Comparison of ENCODE assay signal across 27 cellular contexts in genomic region chr10:24542314-24543270, GRCh38.
"Had no signal": no experiment of that assay in that cellular context is flagged by ENCODE, and none has a peak within 500 bp of the region (broad histone marks: within the 10 kb centered on the region; RNA-seq: fewer than 3 reads in every experiment).

No MANE protein-coding gene starts in this region.

- H3K36me3 Mint-ChIP-seq: naive thymus-derived CD8-positive, alpha-beta T cell had no signal

- H3K27ac Mint-ChIP-seq: naive thymus-derived CD8-positive, alpha-beta T cell had no signal

- H3K4me1 ChIP-seq: foreskin keratinocyte, gastroesophageal sphincter, heart left ventricle, left lung, pancreas, tibial nerve, upper lobe of right lung, uterus had no signal

- H3K4me3 ChIP-seq: gastroesophageal sphincter, heart left ventricle, left lung, pancreas, smooth muscle cell, thoracic aorta, tibial nerve, upper lobe of right lung, uterus had no signal

- H3K4me2 ChIP-seq: smooth muscle cell had no signal

- H3K27ac ChIP-seq: epithelial cell of prostate, foreskin keratinocyte, gastroesophageal sphincter, heart left ventricle, left lung, pancreas, thoracic aorta, tibial nerve, upper lobe of right lung, uterus had no signal

- H3K4me3 Mint-ChIP-seq: naive thymus-derived CD8-positive, alpha-beta T cell; nephron progenitor cell had no signal

- H3K4me1 Mint-ChIP-seq: naive thymus-derived CD8-positive, alpha-beta T cell; nephron progenitor cell had no signal

- H3K27me3 ChIP-seq: foreskin keratinocyte, gastroesophageal sphincter, heart left ventricle, left lung, pancreas, tibial nerve, upper lobe of right lung, uterus had no signal

- H3K9me3 Mint-ChIP-seq: nephron progenitor cell had no signal

- DNase-seq: cerebellar nuclear complex; cortex of kidney; foreskin keratinocyte; heart left ventricle; hippocampal formation; left cardiac atrium; left lung; mesendoderm; naive thymus-derived CD8-positive, alpha-beta T cell; nephron progenitor cell; occipital lobe; pancreas; stimulated activated CD4-positive, alpha-beta T cell treated with anti-CD3 and anti-CD28 coated beads, Interleukin-12 subunit alpha, Interleukin-12 subunit beta, amount 100 ng/mL, for 4 hours; stimulated activated CD4-positive, alpha-beta T cell treated with anti-CD3 and anti-CD28 coated beads, Interleukin-1b, Interleukin-23, amount 100 ng/mL, for 48 hours; stimulated activated CD4-positive, alpha-beta T cell treated with anti-CD3 and anti-CD28 coated beads, Interleukin-4, amount 100 ng/mL, for 1 hour; stimulated activated CD8-positive, alpha-beta memory T cell treated with anti-CD3 and anti-CD28 coated beads, Interleukin-4, amount 100 ng/mL, for 48 hours; stimulated activated naive CD4-positive, alpha-beta T cell; upper lobe of right lung; uterus had no signal

- H3K36me3 ChIP-seq: thoracic aorta, uterus had no signal

- H3K9me3 ChIP-seq: gastroesophageal sphincter, heart left ventricle, left lung, pancreas, thoracic aorta, tibial nerve, upper lobe of right lung, uterus had no signal

- ATAC-seq: esophagus mucosa; foreskin keratinocyte; gastroesophageal sphincter; left cardiac atrium; left lung; naive thymus-derived CD8-positive, alpha-beta T cell; sciatic nerve; upper lobe of right lung had no signal

- FAIRE-seq: islet of Langerhans, pancreas had no signal
